Comparison of ENCODE assay signal across 8 cellular contexts in genomic region chr1:241423541-241424479, GRCh38.
A peak's percentile ranks its signal among the peaks of the same experiment; 100 is the strongest.
DNase-seq lines count a peak whose midpoint lies in the region; ATAC-seq and TF ChIP-seq lines count a peak whose summit lies in the region.

No MANE protein-coding gene starts in this region.

- H3K4me3 Mint-ChIP-seq in HFFc6, result peak overlapping the region; percentile 90
- H3K4me3 Mint-ChIP-seq in progenitor cell of endocrine pancreas (ENCODE audit: low read depth), result peak overlapping the region; percentile 79

- TF ChIP-seq CTCF in 22Rv1 (IDR thresholded peaks at IDR 0.05) (peak; percentile 48), GM10248 (IDR thresholded peaks at IDR 0.05; ENCODE audit: control extremely low read depth, extremely low read depth, low read depth, missing control alignments) (no peak), HFFc6 (IDR thresholded peaks at IDR 0.05) (peak; percentile 23; the same call in 1 of the 2 replicates), progenitor cell of endocrine pancreas (IDR thresholded peaks at IDR 0.05; ENCODE audit: unreplicated experiment) (peak; percentile 34)

- peak; percentile 13 to 91 for ATAC-seq in activated naive CD4-positive, alpha-beta T cell treated with anti-CD3 and anti-CD28 coated beads, Interleukin-2, amount 50 U/mL, for 72 hours
- ATAC-seq in left ventricle myocardium superior, result peak; percentile 35

- H3K27me3 Mint-ChIP-seq in HFFc6 (ENCODE audit: insufficient read depth) (no peaks in the 10 kb centered on the region; the same call in 1 of the 2 replicates), progenitor cell of endocrine pancreas (peaks cover 27% of the 10 kb centered on the region)

- H3K4me1 Mint-ChIP-seq in HFFc6 (ENCODE audit: low read depth) (peaks cover 86% of the 10 kb centered on the region), progenitor cell of endocrine pancreas (ENCODE audit: low read depth) (peaks cover 14% of the 10 kb centered on the region)

- POLR2A ChIA-PET in GM10248 (lab: Yijun Ruan, JAX), result no interaction called here

- H3K9me3 Mint-ChIP-seq in HFFc6 (peaks cover 38% of the 10 kb centered on the region), progenitor cell of endocrine pancreas (ENCODE audit: low read depth) (peaks cover 6% of the 10 kb centered on the region)
- H3K9me3 Mint-ChIP-seq in activated naive CD4-positive, alpha-beta T cell treated with anti-CD3 and anti-CD28 coated beads, Interleukin-2, amount 50 U/mL, for 72 hours, result peaks cover 0 to 5% of the 10 kb centered on the region in 2 donors

- no peak overlapping the region for H3K27ac ChIP-seq in 22Rv1

- intact Hi-C loops in left ventricle myocardium superior (cut with micrococcal nuclease), result no loop called here

- CTCF ChIA-PET in GM10248 (lab: Yijun Ruan, JAX), result no interaction called here

- peak overlapping the region; percentile 91 for H3K27ac Mint-ChIP-seq in HFFc6
- H3K27ac Mint-ChIP-seq in activated naive CD4-positive, alpha-beta T cell treated with anti-CD3 and anti-CD28 coated beads, Interleukin-2, amount 50 U/mL, for 72 hours, result no peak overlapping the region
- H3K27ac Mint-ChIP-seq in progenitor cell of endocrine pancreas, result no peak overlapping the region

- H3K36me3 Mint-ChIP-seq in HFFc6 (ENCODE audit: low read depth) (peaks cover 48% of the 10 kb centered on the region), progenitor cell of endocrine pancreas (ENCODE audit: insufficient read depth) (no peaks in the 10 kb centered on the region)
- H3K36me3 Mint-ChIP-seq in activated naive CD4-positive, alpha-beta T cell treated with anti-CD3 and anti-CD28 coated beads, Interleukin-2, amount 50 U/mL, for 72 hours, result peaks cover 5 to 12% of the 10 kb centered on the region in 2 donors

- DNase-seq in GM10248 (ENCODE audit: extremely low spot score) (peak; percentile 26), HFFc6 (peak; percentile 75), NCI-H1694 (lab: John Stamatoyannopoulos, UW) (peak; percentile 55), left ventricle myocardium superior (peak; percentile 28), progenitor cell of endocrine pancreas (ENCODE audit: low spot score, unreplicated experiment) (peak; percentile 50), SKM-1 treated with dmso at 0.1 percent for 144 hours (lab: John Stamatoyannopoulos, UW; ENCODE audit: unreplicated experiment) (no peak)
- DNase-seq in activated naive CD4-positive, alpha-beta T cell treated with anti-CD3 and anti-CD28 coated beads, Interleukin-2, amount 50 U/mL, for 72 hours (ENCODE audit: low spot score in 2 of 2), result peak in 1 of 2 donors; percentile 19
